8 cellular contexts compared by ENCODE assay signal in genomic region chr20:63216849-63217471, GRCh38. TPM values are rescaled to one million over a fixed set of nuclear protein-coding genes. Genes with fewer than 3 reads are reported as not detected.
A peak's percentile ranks its signal among the peaks of the same experiment; 100 is the strongest.
DNase-seq lines count a peak whose midpoint lies in the region; ATAC-seq and TF ChIP-seq lines count a peak whose summit lies in the region.

No MANE protein-coding gene starts in this region.

- H3K27ac Mint-ChIP-seq in brain = peak overlapping the region; percentile 74 to 95 (median 94)

- no peak for ATAC-seq in heart right ventricle

- H3K9me3 Mint-ChIP-seq in brain = peaks cover 0 to 2% (median 0%) of the 10 kb centered on the region in 5 experiments

- DNase-seq in heart right ventricle (no peak), cardiac septum (ENCODE audit: low spot score) (no peak), HUDEP-2 (lab: John Stamatoyannopoulos, UW; ENCODE audit: unreplicated experiment in 76 of 76) (no peak), hypothalamus (lab: John Stamatoyannopoulos, UW) (no peak), cerebellar cortex (ENCODE audit: low spot score) (no peak), head of caudate nucleus (no peak)

- peaks cover 34% of the 10 kb centered on the region for H3K36me3 Mint-ChIP-seq in brain

- H3K36me3 ChIP-seq in heart right ventricle = peaks cover 0 to 30% (median 14%) of the 10 kb centered on the region in 9 donors
- H3K36me3 ChIP-seq in mesodermal cell (ENCODE audit: control insufficient read depth, insufficient read depth, low read length) = peaks cover 30% of the 10 kb centered on the region

- H3K4me1 ChIP-seq in heart right ventricle (peaks cover 15 to 42% (median 36%) of the 10 kb centered on the region in 9 donors), mesodermal cell (ENCODE audit: control insufficient read depth, insufficient read depth, low read length, poor library complexity, severe bottlenecking) (peaks cover 16% of the 10 kb centered on the region)

- intact Hi-C loops in heart right ventricle (cut with DNase I) = loop anchor here in 1 of 10 donors (5.0 kb wide), 1 partner anchor 55 kb away; the partner anchor contains the start of gene ARFGAP1
- intact Hi-C loops in cardiac septum (cut with DNase I) = loop anchor here (2.0 to 5.0 kb wide), 2 partner anchors 56 to 1040 kb away; partner anchors contain the start of genes ARFGAP1 and PCMTD2
- intact Hi-C loops in head of caudate nucleus (cut with DNase I) = no loop called here

- H3K4me3 ChIP-seq in heart right ventricle (peak overlapping the region in 9 of 10 donors; percentile 69 to 98 (median 94)), mesodermal cell (ENCODE audit: extremely low read depth, insufficient read depth, low read length, poor library complexity, severe bottlenecking) (peak overlapping the region; percentile 96)

- peak overlapping the region; percentile 84 to 89 (median 87) for H3K4me3 Mint-ChIP-seq in brain

- peak overlapping the region in 9 of 10 donors; percentile 72 to 93 (median 85) for H3K27ac ChIP-seq in heart right ventricle
- no peak overlapping the region for H3K27ac ChIP-seq in mesodermal cell (ENCODE audit: low read depth, low read length, severe bottlenecking)

- H3K27me3 Mint-ChIP-seq in brain = peaks cover 32% of the 10 kb centered on the region

- no peaks in the 10 kb centered on the region for H3K9me3 ChIP-seq in heart right ventricle
- H3K9me3 ChIP-seq in mesodermal cell (ENCODE audit: control insufficient read depth, low read length) = no peaks in the 10 kb centered on the region

- peaks cover 0 to 9% (median 0%) of the 10 kb centered on the region in 7 donors for H3K27me3 ChIP-seq in heart right ventricle

- WGBS in heart right ventricle, 2 donors = 81 to 82% methylated on average over 13 of the region's 13 CpGs
- WGBS in mesodermal cell (ENCODE audit: insufficient coverage in 2 of 2), 2 experiments = 80 to 84% methylated on average over 13 of the region's 13 CpGs

- TF ChIP-seq CTCF in heart right ventricle (IDR thresholded peaks at IDR 0.05) (no peak), brain (conservative IDR thresholded peaks at IDR 0.05) (no peak)

- H3K4me1 Mint-ChIP-seq in brain = peaks cover 43% of the 10 kb centered on the region

RNA-seq across cellular contexts. Expression of gene YTHDF1, which starts 1.0 kb away (rescaled TPM):
- total RNA-seq in heart right ventricle = 10 to 100 TPM; 18.3 to 31.6 (median 21.7) TPM
- 10 to 100 TPM; 15.3 to 19.8 TPM for polyA plus RNA-seq in heart right ventricle
- total RNA-seq in cardiac septum = 23.1 TPM
- polyA plus RNA-seq in brain (ENCODE audit: insufficient read depth, low read depth, low replicate concordance) = 41.3 TPM
- 36.3 TPM for polyA plus RNA-seq in mesodermal cell (2013, experiment 1 of 2)
- 29.8 TPM for polyA plus RNA-seq in mesodermal cell (2013, experiment 2 of 2)

RNA-seq across cellular contexts. Expression of gene BIRC7, which starts 18.7 kb away (rescaled TPM):
- total RNA-seq in heart right ventricle = 1 to 10 TPM in 1 of 10 donors, under 1 TPM in 4, not detected in 5; 0.21 to 2.1 (median 0.37) TPM
- not detected for polyA plus RNA-seq in heart right ventricle
- 1.1 TPM for total RNA-seq in cardiac septum
- polyA plus RNA-seq in brain (ENCODE audit: insufficient read depth, low read depth, low replicate concordance) = not detected
- 1.00 TPM for polyA plus RNA-seq in mesodermal cell (2013, experiment 1 of 2)
- 0.96 TPM for polyA plus RNA-seq in mesodermal cell (2013, experiment 2 of 2)

RNA-seq across cellular contexts. Expression of gene NKAIN4, which starts 37.3 kb away (rescaled TPM):
- total RNA-seq in heart right ventricle (not detected), cardiac septum (not detected)
- polyA plus RNA-seq in heart right ventricle (under 1 TPM in 1 of 2 donors, not detected in 1; 0.04 TPM), brain (ENCODE audit: insufficient read depth, low read depth, low replicate concordance) (17.7 TPM)
- 10.0 TPM for polyA plus RNA-seq in mesodermal cell (2013, experiment 1 of 2)
- 9.2 TPM for polyA plus RNA-seq in mesodermal cell (2013, experiment 2 of 2)

RNA-seq across cellular contexts. Expression of gene ARFGAP1, which starts 55.7 kb away (rescaled TPM):
- total RNA-seq in heart right ventricle = 10 to 100 TPM; 20.4 to 40.4 (median 28.4) TPM
- polyA plus RNA-seq in heart right ventricle = 10 to 100 TPM; 46.2 to 72.6 TPM
- 49.5 TPM for total RNA-seq in cardiac septum
- polyA plus RNA-seq in brain (ENCODE audit: insufficient read depth, low read depth, low replicate concordance) = 42.2 TPM
- polyA plus RNA-seq in mesodermal cell (2013, experiment 1 of 2) = 155 TPM
- 126 TPM for polyA plus RNA-seq in mesodermal cell (2013, experiment 2 of 2)
